In the genomic region with DNA sequence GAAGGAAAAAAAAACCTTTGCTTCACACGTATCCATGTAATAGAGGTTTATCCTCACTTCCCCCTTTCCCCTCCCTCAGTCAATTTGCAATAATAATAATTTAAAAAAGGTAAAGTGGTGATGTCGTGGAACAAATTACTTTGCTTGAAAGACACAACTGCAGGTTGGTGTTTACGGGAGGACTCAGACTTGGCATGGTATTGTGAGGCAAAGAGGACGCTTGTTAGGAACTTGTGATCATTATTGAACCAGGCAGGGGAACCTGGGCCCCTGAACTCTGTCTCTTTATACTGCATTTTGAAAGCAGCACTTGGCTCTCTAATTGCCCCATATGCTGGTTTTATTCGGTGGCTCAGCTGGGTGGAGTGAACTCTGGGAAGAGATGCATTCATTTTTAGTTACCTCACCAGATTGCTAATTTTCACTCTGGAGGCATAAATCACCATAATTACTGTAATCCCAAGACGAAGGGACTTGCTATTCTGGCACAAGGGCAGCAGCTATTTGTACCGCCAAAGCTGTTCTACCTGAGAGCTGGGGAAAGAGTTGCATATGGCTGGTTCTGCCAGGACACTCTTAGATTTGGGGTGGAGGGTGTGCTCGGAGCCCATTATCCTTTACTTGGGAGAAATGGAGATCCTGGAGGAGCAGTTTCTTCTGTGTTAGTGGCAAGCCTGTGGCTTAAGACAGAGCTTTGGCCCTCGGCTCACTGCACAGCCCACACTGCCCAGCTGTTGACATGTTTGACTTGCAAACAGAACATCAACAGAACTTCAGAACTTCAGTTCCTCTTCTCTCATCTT, we compare ENCODE assay signal across 21 cellular contexts. TPM values are rescaled to one million over a fixed set of nuclear protein-coding genes. Genes with fewer than 3 reads are reported as not detected.
DNase-seq lines count a peak whose midpoint lies in the region; ATAC-seq and TF ChIP-seq lines count a peak whose summit lies in the region.
"Had no signal": no experiment of that assay in that cellular context is flagged by ENCODE, and none has a peak within 500 bp of the region (broad histone marks: within the 10 kb centered on the region; RNA-seq: fewer than 3 reads in every experiment).

No MANE protein-coding gene starts in this region.

- H3K4me3 Mint-ChIP-seq in nephron: no peak overlapping the region
- no peak overlapping the region for H3K4me3 Mint-ChIP-seq in naive thymus-derived CD4-positive, alpha-beta T cell
- H3K4me3 Mint-ChIP-seq: HFFc6, mesothelial cell of epicardium had no signal

- intact Hi-C loops in mammary epithelial cell (cut with micrococcal nuclease): no loop called here
- intact Hi-C loops in naive thymus-derived CD4-positive, alpha-beta T cell (cut with micrococcal nuclease): no loop called here

- no peaks in the 10 kb centered on the region for H4K20me1 ChIP-seq in mammary epithelial cell (ENCODE audit: insufficient read depth, low read length)
- H4K20me1 ChIP-seq: BLaER1 had no signal

- H3K36me3 Mint-ChIP-seq in nephron (ENCODE audit: low read depth): no peaks in the 10 kb centered on the region
- no peaks in the 10 kb centered on the region for H3K36me3 Mint-ChIP-seq in naive thymus-derived CD4-positive, alpha-beta T cell
- H3K36me3 Mint-ChIP-seq: mesothelial cell of epicardium had no signal

- 78% methylated on average over 8 of the region's 9 CpGs for whole genome bisulfite sequencing in mammary epithelial cell (ENCODE audit: low coverage, missing lambda C conversion rate)

- in situ Hi-C loops in mammary epithelial cell (cut with MboI; ENCODE audit: low sequenced_read_pairs in 2 of 2): loop anchor here in 1 of 2 donors (25.0 kb wide), 1 partner anchor 141 kb away; no protein-coding TSS in a partner anchor

- CTCF ChIA-PET in mammary epithelial cell (lab: Charles Lee; ENCODE audit: low non-redundant PET): no interaction called here
- CTCF ChIA-PET in naive thymus-derived CD4-positive, alpha-beta T cell (lab: Charles Lee): no interaction called here

- H3K27me3 ChIP-seq in adipocyte (replicated peaks; ENCODE audit: control insufficient read depth, insufficient read depth, low read length) (no peaks in the 10 kb centered on the region), mammary epithelial cell (ENCODE audit: insufficient read depth, low read length) (no peaks in the 10 kb centered on the region)
- H3K27me3 ChIP-seq in naive thymus-derived CD4-positive, alpha-beta T cell (ENCODE audit: control insufficient read depth in 2 of 2, insufficient read depth in 2 of 2, low read length in 2 of 2): no peaks in the 10 kb centered on the region
- H3K27me3 ChIP-seq: BLaER1, colonic mucosa had no signal

- H3K27me3 Mint-ChIP-seq in nephron (ENCODE audit: low read depth): peaks cover 9% of the 10 kb centered on the region
- H3K27me3 Mint-ChIP-seq in naive thymus-derived CD4-positive, alpha-beta T cell: peaks cover 0 to 9% (median 4%) of the 10 kb centered on the region in 5 donors

- H3K27ac ChIP-seq in mammary epithelial cell (ENCODE audit: insufficient read depth, low read depth, low read length): no peak overlapping the region
- no peak overlapping the region for H3K27ac ChIP-seq in naive thymus-derived CD4-positive, alpha-beta T cell (ENCODE audit: low read depth, low read length)
- H3K27ac ChIP-seq: BLaER1, colonic mucosa, epithelial cell of prostate, HL-60, SK-N-MC had no signal

- peak overlapping the region in 2 of 3 experiments; percentile 41 to 46 for H3K27ac Mint-ChIP-seq in nephron
- H3K27ac Mint-ChIP-seq in naive thymus-derived CD4-positive, alpha-beta T cell: no peak overlapping the region
- H3K27ac Mint-ChIP-seq: HFFc6, mesothelial cell of epicardium had no signal

- dilution Hi-C loops in mammary epithelial cell (cut with HindIII; ENCODE audit: low sequenced_read_pairs): no loop called here

- DNase-seq in EH (ENCODE audit: low read depth) (peak; percentile 24), NCI-H2171 (lab: John Stamatoyannopoulos, UW) (peak; percentile 50), adipocyte (ENCODE audit: low read depth) (no peak), mammary epithelial cell (no peak)
- DNase-seq in naive thymus-derived CD4-positive, alpha-beta T cell: no peak
- DNase-seq: activated effector memory CD4-positive, alpha-beta T cell treated with Interleukin-2 at 50 U/mL for 16 hours; aorta; colonic mucosa; HFFc6; Kasumi-1; NCI-H187 treated with DMSO at 0.1 percent for 48 hours; occipital lobe; stimulated activated naive CD4-positive, alpha-beta T cell treated with Interleukin-2 at 50 U/mL for 16 hours had no signal

- no TSS peak for BruUV-seq in mammary epithelial cell (replicated peaks; lab: Mats Ljungman, UMichigan)

- H3K4me3 ChIP-seq in adipocyte (ENCODE audit: low read length) (peak overlapping the region; percentile 29), mammary epithelial cell (replicated peaks in 1 of 3; ENCODE audit: insufficient read depth in 1 of 3, low read depth in 2 of 3, low read length in 3 of 3) (no peak overlapping the region)
- no peak overlapping the region for H3K4me3 ChIP-seq in naive thymus-derived CD4-positive, alpha-beta T cell (ENCODE audit: low read length)
- H3K4me3 ChIP-seq: BLaER1, colonic mucosa, SK-N-MC had no signal

- POLR2A ChIA-PET in naive thymus-derived CD4-positive, alpha-beta T cell (lab: Charles Lee): interaction anchor here (0.6 to 1.1 kb wide), 2 partner anchors 84 to 301 kb away, joined by 3 to 5 read pairs; no protein-coding TSS in a partner anchor

- peak overlapping the region; percentile 51 for H3K9ac ChIP-seq in adipocyte (ENCODE audit: low read length)
- no peak overlapping the region for H3K9ac ChIP-seq in mammary epithelial cell (ENCODE audit: insufficient read depth, low read length)
- H3K9ac ChIP-seq: BLaER1 had no signal

- H3K4me1 ChIP-seq in adipocyte (ENCODE audit: control insufficient read depth, insufficient read depth, low read length): peaks cover 21% of the 10 kb centered on the region
- no peaks in the 10 kb centered on the region for H3K4me1 ChIP-seq in mammary epithelial cell (ENCODE audit: insufficient read depth, low read length)
- H3K4me1 ChIP-seq in naive thymus-derived CD4-positive, alpha-beta T cell (ENCODE audit: control insufficient read depth in 2 of 2, insufficient read depth in 2 of 2, low read length in 2 of 2): peaks cover under 1% of the 10 kb centered on the region in 2 donors
- H3K4me1 ChIP-seq: colonic mucosa had no signal

- ATAC-seq in GM21381 (IDR thresholded peaks at IDR 0.05; ENCODE audit: unreplicated experiment): no peak
- no peak for ATAC-seq in naive thymus-derived CD4-positive, alpha-beta T cell
- ATAC-seq in HG03457 (IDR thresholded peaks at IDR 0.05; ENCODE audit: unreplicated experiment): no peak

- no peak overlapping the region for H2AFZ ChIP-seq in mammary epithelial cell (ENCODE audit: low read depth, low read length)

- H3K36me3 ChIP-seq in adipocyte (ENCODE audit: control insufficient read depth, insufficient read depth, low read length, severe bottlenecking) (no peaks in the 10 kb centered on the region), mammary epithelial cell (ENCODE audit: insufficient read depth, low read length) (no peaks in the 10 kb centered on the region)
- no peaks in the 10 kb centered on the region for H3K36me3 ChIP-seq in naive thymus-derived CD4-positive, alpha-beta T cell (ENCODE audit: control insufficient read depth in 2 of 3, insufficient read depth in 3 of 3, low read length in 3 of 3)
- H3K36me3 ChIP-seq: BLaER1, colonic mucosa had no signal

- H3K4me2 ChIP-seq in mammary epithelial cell (ENCODE audit: insufficient read depth, low read depth, low read length): no peak overlapping the region
- H3K4me2 ChIP-seq: BLaER1 had no signal

- H3K9me3 Mint-ChIP-seq in nephron: no peaks in the 10 kb centered on the region
- H3K9me3 Mint-ChIP-seq in naive thymus-derived CD4-positive, alpha-beta T cell: no peaks in the 10 kb centered on the region
- H3K9me3 Mint-ChIP-seq: HFFc6, mesothelial cell of epicardium had no signal

- TF ChIP-seq CTCF in nephron (IDR thresholded peaks at IDR 0.05; ENCODE audit: unreplicated experiment in 3 of 3) (no peak), mammary epithelial cell (conservative IDR thresholded peaks at IDR 0.05 in 1 of 2, IDR thresholded peaks at IDR 0.05 in 1 of 2; ENCODE audit: extremely low read depth in 1 of 2, insufficient read depth in 1 of 2, low read depth in 1 of 2, low read length in 2 of 2) (no peak)

- H3K4me1 Mint-ChIP-seq in nephron: peaks cover 31% of the 10 kb centered on the region
- H3K4me1 Mint-ChIP-seq in naive thymus-derived CD4-positive, alpha-beta T cell: peaks cover 0 to under 1% (median 0%) of the 10 kb centered on the region in 7 donors

- H3K9me3 ChIP-seq in adipocyte (ENCODE audit: control insufficient read depth, low read length) (no peaks in the 10 kb centered on the region), mammary epithelial cell (replicated peaks; ENCODE audit: insufficient read depth, low read length) (no peaks in the 10 kb centered on the region)
- no peaks in the 10 kb centered on the region for H3K9me3 ChIP-seq in naive thymus-derived CD4-positive, alpha-beta T cell (ENCODE audit: control insufficient read depth in 2 of 3, low read length in 3 of 3)
- H3K9me3 ChIP-seq: BLaER1, colonic mucosa had no signal

- H3K79me2 ChIP-seq in mammary epithelial cell (ENCODE audit: insufficient read depth, low read length): no peaks in the 10 kb centered on the region

RNA-seq across cellular contexts. Expression of a gene that starts 5.7 kb away (rescaled TPM):
- 10 to 100 TPM; 41.3 to 58.8 TPM for total RNA-seq in mammary epithelial cell
- 28.5 TPM for polyA plus RNA-seq in mammary epithelial cell
- polyA minus RNA-seq in mammary epithelial cell: 87.8 TPM
- total RNA-seq in naive thymus-derived CD4-positive, alpha-beta T cell: 10 to 100 TPM; 67.7 to 93.4 (median 77.8) TPM
- polyA plus RNA-seq in naive thymus-derived CD4-positive, alpha-beta T cell: 10 to 100 TPM; 23.5 to 29.0 TPM

Comparison
In these comparisons a context has a peak if more than half of its experiments do, and no peak if none do; other contexts are left out.
1. DNase-seq: peak in EH (single experiment) and NCI-H2171 (single experiment); none in adipocyte (single experiment), mammary epithelial cell (single experiment) and naive thymus-derived CD4-positive, alpha-beta T cell (0 of 9).
2. H3K27ac Mint-ChIP-seq: peak in nephron (2 of 3); none in naive thymus-derived CD4-positive, alpha-beta T cell (0 of 9).